Comparison of ENCODE assay signal across 8 cellular contexts in genomic region chr4:7194251-7195137, GRCh38. TPM values are rescaled to one million over a fixed set of nuclear protein-coding genes. Genes with fewer than 3 reads are reported as not detected.
A peak's percentile ranks its signal among the peaks of the same experiment; 100 is the strongest.
DNase-seq lines count a peak whose midpoint lies in the region; ATAC-seq and TF ChIP-seq lines count a peak whose summit lies in the region.

No MANE protein-coding gene starts in this region.

- in situ Hi-C loops in G401 (cut with HindIII; ENCODE audit: low sequenced_read_pairs): no loop called here

- H3K9me3 Mint-ChIP-seq in chondrocyte (ENCODE audit: low read depth): no peaks in the 10 kb centered on the region

- H3K4me3 Mint-ChIP-seq in chondrocyte (ENCODE audit: unreplicated experiment): no peak overlapping the region

- TF ChIP-seq CTCF in chondrocyte (IDR thresholded peaks at IDR 0.05) (peak; percentile 75), mucosa of descending colon (IDR thresholded peaks at IDR 0.05) (no peak)

- peaks cover 52% of the 10 kb centered on the region for H3K4me1 Mint-ChIP-seq in chondrocyte (ENCODE audit: low read depth)

- no peaks in the 10 kb centered on the region for H3K36me3 Mint-ChIP-seq in chondrocyte (ENCODE audit: low read depth)

- ATAC-seq in mucosa of descending colon: peak; percentile 14

- H3K9me3 ChIP-seq in mucosa of descending colon: no peaks in the 10 kb centered on the region

- no peaks in the 10 kb centered on the region for H3K4me1 ChIP-seq in mucosa of descending colon (ENCODE audit: low read depth)

- H3K4me3 ChIP-seq in mucosa of descending colon: no peak overlapping the region

- peak overlapping the region; percentile 12 for H3K27ac Mint-ChIP-seq in chondrocyte (ENCODE audit: unreplicated experiment)

- intact Hi-C loops in mucosa of descending colon (cut with DNase I, micrococcal nuclease): loop anchor here in 1 of 2 donors (10.0 kb wide), 2 partner anchors 100 to 520 kb away; no protein-coding TSS in a partner anchor

- H3K36me3 ChIP-seq in mucosa of descending colon (ENCODE audit: low read depth): no peaks in the 10 kb centered on the region

- DNase-seq in ELR (ENCODE audit: low read depth): peak; percentile 42
- DNase-seq in NCI-H187 (lab: John Stamatoyannopoulos, UW): peak; percentile 82 to 83
- no peak for DNase-seq in chondrocyte (ENCODE audit: low spot score)
- DNase-seq in mucosa of descending colon: peak in 2 of 3 donors; percentile 27 to 46
- DNase-seq in HuH-7.5 (ENCODE audit: low spot score): no peak
- DNase-seq in iPS-NIHi11 (ENCODE audit: low spot score): no peak
- no peak for DNase-seq in G401 (ENCODE audit: low spot score)
- DNase-seq in CD1c-positive myeloid dendritic cell (ENCODE audit: extremely low spot score): no peak

- H3K27me3 Mint-ChIP-seq in chondrocyte (ENCODE audit: low read depth): peaks cover 12% of the 10 kb centered on the region

RNA-seq across cellular contexts. Expression of gene SORCS2, which starts 2.2 kb away (rescaled TPM):
- 9.4 to 21.7 TPM (median 10.9 TPM) in 3 replicates for total RNA-seq in chondrocyte
- total RNA-seq in mucosa of descending colon: 1 to 10 TPM in 2 of 3 donors, under 1 TPM in 1; 0.20 to 3.1 (median 1.5) TPM
- total RNA-seq in G401 (2014; rRNA removed; shearing (Covaris generic)): under 0.01 TPM in 1 of 2 replicates, not detected in the other

Comparison
In these comparisons a context has a peak if more than half of its experiments do, and no peak if none do; other contexts are left out.
1. DNase-seq: peak in ELR (single experiment), NCI-H187 (2 of 2) and mucosa of descending colon (2 of 3); none in chondrocyte (single experiment), HuH-7.5 (single experiment), iPS-NIHi11 (single experiment), G401 (single experiment) and CD1c-positive myeloid dendritic cell (single experiment).